ENCODE assay signal across 16 cellular contexts in genomic region chr14:95305940-95306339, GRCh38.
"Had no signal": no experiment of that assay in that cellular context is flagged by ENCODE, and none has a peak within 500 bp of the region (broad histone marks: within the 10 kb centered on the region; RNA-seq: fewer than 3 reads in every experiment).

No MANE protein-coding gene starts in this region.

- H3K27ac ChIP-seq: neutrophil, sigmoid colon, skin epidermis, testis, tibial nerve had no signal

- H3K4me1 ChIP-seq: sigmoid colon, testis had no signal

- H3K27me3 ChIP-seq: neutrophil, sigmoid colon, testis, tibial nerve had no signal

- DNase-seq: dermis blood vessel endothelial cell; effector CD4-positive, alpha-beta T cell; endodermal cell; erythroblast; foreskin melanocyte; head of caudate nucleus; mammary epithelial cell; mucosa of descending colon; naive thymus-derived CD8-positive, alpha-beta T cell; sigmoid colon; stimulated activated CD4-positive, alpha-beta T cell treated with anti-CD3 and anti-CD28 coated beads, Interleukin-12 subunit alpha, Interleukin-12 subunit beta, amount 100 ng/mL, for 4 hours; stimulated activated naive CD8-positive, alpha-beta T cell treated with anti-CD3 and anti-CD28 coated beads, Interleukin-15, Interleukin-2, amounts not matched to agents 100 U/mL and 50 U/mL, for 24 hours; testis had no signal

- H3K36me3 ChIP-seq: neutrophil, sigmoid colon had no signal

- H3K4me3 ChIP-seq: mucosa of descending colon, sigmoid colon, skin epidermis, testis, tibial nerve had no signal

- H3K9me3 ChIP-seq: mucosa of descending colon, neutrophil, sigmoid colon, testis, tibial nerve had no signal

- ATAC-seq: mucosa of descending colon; naive thymus-derived CD8-positive, alpha-beta T cell; stimulated activated naive CD8-positive, alpha-beta T cell treated with anti-CD3 and anti-CD28 coated beads, Interleukin-15, Interleukin-2, amounts not matched to agents 100 U/mL and 50 U/mL, for 24 hours had no signal
